In genomic region chr2:100004959-100005387, GRCh38 we compare ENCODE assay signal across 30 cellular contexts.
"Had no signal": no experiment of that assay in that cellular context is flagged by ENCODE, and none has a peak within 500 bp of the region (broad histone marks: within the 10 kb centered on the region; RNA-seq: fewer than 3 reads in every experiment).

No MANE protein-coding gene starts in this region.

- H3K4me1 ChIP-seq: ascending aorta, foreskin keratinocyte had no signal

- H3K27ac ChIP-seq: ascending aorta, cardiac muscle cell, coronary artery, foreskin keratinocyte, heart right ventricle, left lung, lower lobe of right lung, skin epidermis, thoracic aorta had no signal

- H3K9me3 Mint-ChIP-seq: activated naive CD4-positive, alpha-beta T cell treated with anti-CD3 and anti-CD28 coated beads, Interleukin-2, amount 10 ng/mL, durations not matched to agents 7 days and 5 days; activated naive CD8-positive, alpha-beta T cell treated with anti-CD3 and anti-CD28 coated beads, Interleukin-2, amount 10 ng/mL, durations not matched to agents 7 days and 5 days; brain; endodermal cell; natural killer cell treated with Interleukin-12 subunit alpha and Interleukin-12 subunit beta and Interleukin-15 and Interleukin-18, amount 100 ng/mL, for 72 hours had no signal

- ATAC-seq: activated CD4-positive, CD25-positive, alpha-beta regulatory T cell treated with anti-CD3 and anti-CD28 coated beads, Interleukin-2, amount 50 U/mL, for 24 hours; esophagus mucosa; foreskin keratinocyte; heart right ventricle; left lung; lower lobe of right lung; natural killer cell treated with Interleukin-12 subunit alpha and Interleukin-12 subunit beta and Interleukin-15 and Interleukin-18, amount 100 ng/mL, for 72 hours; sciatic nerve; stimulated activated naive CD8-positive, alpha-beta T cell treated with anti-CD3 and anti-CD28 coated beads, Interleukin-15, Interleukin-2, amounts not matched to agents 100 U/mL and 50 U/mL, for 24 hours had no signal

- H3K4me3 Mint-ChIP-seq: activated naive CD4-positive, alpha-beta T cell treated with anti-CD3 and anti-CD28 coated beads, Interleukin-2, amount 10 ng/mL, durations not matched to agents 7 days and 5 days; activated naive CD8-positive, alpha-beta T cell treated with anti-CD3 and anti-CD28 coated beads, Interleukin-2, amount 10 ng/mL, durations not matched to agents 7 days and 5 days; brain; endodermal cell; natural killer cell treated with Interleukin-12 subunit alpha and Interleukin-12 subunit beta and Interleukin-15 and Interleukin-18, amount 100 ng/mL, for 72 hours had no signal

- H3K9me3 ChIP-seq: ascending aorta, heart right ventricle, left lung, lower lobe of right lung, thoracic aorta had no signal

- H3K4me1 Mint-ChIP-seq: endodermal cell had no signal

- H3K27me3 Mint-ChIP-seq: activated naive CD4-positive, alpha-beta T cell treated with anti-CD3 and anti-CD28 coated beads, Interleukin-2, amount 10 ng/mL, durations not matched to agents 7 days and 5 days; brain; natural killer cell treated with Interleukin-12 subunit alpha and Interleukin-12 subunit beta and Interleukin-15 and Interleukin-18, amount 100 ng/mL, for 72 hours had no signal

- H3K4me3 ChIP-seq: ascending aorta, cardiac muscle cell, coronary artery, heart right ventricle, left lung, lower lobe of right lung, skin epidermis, thoracic aorta had no signal

- H3K36me3 ChIP-seq: cardiac muscle cell had no signal

- H3K27ac Mint-ChIP-seq: activated naive CD4-positive, alpha-beta T cell treated with anti-CD3 and anti-CD28 coated beads, Interleukin-2, amount 10 ng/mL, durations not matched to agents 7 days and 5 days; activated naive CD8-positive, alpha-beta T cell treated with anti-CD3 and anti-CD28 coated beads, Interleukin-2, amount 10 ng/mL, durations not matched to agents 7 days and 5 days; endodermal cell; natural killer cell treated with Interleukin-12 subunit alpha and Interleukin-12 subunit beta and Interleukin-15 and Interleukin-18, amount 100 ng/mL, for 72 hours had no signal

- DNase-seq: activated CD4-positive, alpha-beta T cell treated with anti-CD3 and anti-CD28 coated beads for 48 hours; activated CD4-positive, alpha-beta T cell treated with anti-CD3 and anti-CD28 coated beads, Interleukin-2, amount 50 U/mL, for 48 hours; activated CD8-positive, alpha-beta memory T cell treated with anti-CD3 and anti-CD28 coated beads for 24 hours; activated CD8-positive, alpha-beta memory T cell treated with anti-CD3 and anti-CD28 coated beads, Interleukin-2, amount 50 U/mL, for 4 hours; activated gamma-delta T cell; activated naive CD4-positive, alpha-beta T cell treated with anti-CD3 and anti-CD28 coated beads, Interleukin-2, amount 10 ng/mL, durations not matched to agents 7 days and 5 days; activated naive CD8-positive, alpha-beta T cell treated with anti-CD3 and anti-CD28 coated beads, Interleukin-2, amount 10 ng/mL, durations not matched to agents 7 days and 5 days; activated T-cell treated with anti-CD3 and anti-CD28 coated beads, Interleukin-2, amount 50 U/mL, for 1 hour; cerebellar nuclear complex; endodermal cell; foreskin keratinocyte; heart right ventricle; left lung; lower lobe of right lung; mesendoderm; stimulated activated CD4-positive, alpha-beta T cell treated with anti-CD3 and anti-CD28 coated beads, Interleukin-12 subunit alpha, Interleukin-12 subunit beta, amount 100 ng/mL, for 4 hours; stimulated activated CD4-positive, alpha-beta T cell treated with anti-CD3 and anti-CD28 coated beads, Interleukin-4, amount 100 ng/mL, for 1 hour; stimulated activated naive CD8-positive, alpha-beta T cell treated with anti-CD3 and anti-CD28 coated beads, Interleukin-15, Interleukin-2, amounts not matched to agents 100 U/mL and 50 U/mL, for 24 hours; trophoblast cell had no signal

- H3K36me3 Mint-ChIP-seq: activated naive CD8-positive, alpha-beta T cell treated with anti-CD3 and anti-CD28 coated beads, Interleukin-2, amount 10 ng/mL, durations not matched to agents 7 days and 5 days; natural killer cell treated with Interleukin-12 subunit alpha and Interleukin-12 subunit beta and Interleukin-15 and Interleukin-18, amount 100 ng/mL, for 72 hours had no signal

- H3K27me3 ChIP-seq: ascending aorta, cardiac muscle cell, foreskin keratinocyte, heart right ventricle, left lung had no signal

- FAIRE-seq: urothelium cell line had no signal
